ENCODE assay signal across 1 cellular context in genomic region chr1:179002552-179003345, GRCh38.
TF ChIP-seq lines count a peak whose summit lies in the region.

No MANE protein-coding gene starts in this region.

TF ChIP-seq in HepG2, 621 proteins besides CTCF, POLR2A, EP300 and RAD21 (continued from another document and continues in another):
- TF ChIP-seq ZNF441 (CRISPR knock-in tag; IDR thresholded peaks at IDR 0.05; ENCODE audit: borderline replicate concordance) (0 out of 2 replicates have a peak, but pooled peaks have one; percentile 18), ZNF260 (CRISPR knock-in tag; IDR thresholded peaks at IDR 0.05; ENCODE audit: borderline replicate concordance, low read depth) (no peak), SMC3 (IDR thresholded peaks at IDR 0.05; ENCODE audit: low read length) (peak; percentile 89), GATAD1 (CRISPR knock-in tag; IDR thresholded peaks at IDR 0.05) (0 out of 2 replicates have a peak, but pooled peaks have one; percentile 34), ZNF766 (CRISPR knock-in tag; IDR thresholded peaks at IDR 0.05; ENCODE audit: borderline replicate concordance) (no peak), NFYB (CRISPR knock-in tag; IDR thresholded peaks at IDR 0.05) (peak; percentile 13; the same call in 1 of the 2 replicates), STAG1 (CRISPR knock-in tag; IDR thresholded peaks at IDR 0.05) (peak; percentile 97), THAP11 (CRISPR knock-in tag; IDR thresholded peaks at IDR 0.05) (peak; percentile 17; the same call in 1 of the 2 replicates), BHLHE40 (IDR thresholded peaks at IDR 0.05; ENCODE audit: low read length) (0 out of 2 replicates have a peak, but pooled peaks have one; percentile 7), ZNF703 (CRISPR knock-in tag; IDR thresholded peaks at IDR 0.05; ENCODE audit: borderline replicate concordance) (peak; percentile 61; the same call in 1 of the 2 replicates), ZNF512B (CRISPR knock-in tag; IDR thresholded peaks at IDR 0.05; ENCODE audit: borderline replicate concordance) (0 out of 2 replicates have a peak, but pooled peaks have one; percentile 19), PHF21A (CRISPR knock-in tag; IDR thresholded peaks at IDR 0.05) (peak; percentile 48; the same call in 1 of the 2 replicates), RXRA (CRISPR knock-in tag; IDR thresholded peaks at IDR 0.05) (peak; percentile 55), CBX2 (IDR thresholded peaks at IDR 0.05; ENCODE audit: low read depth, low read length) (no peak), CBX2 (CRISPR knock-in tag; IDR thresholded peaks at IDR 0.05; ENCODE audit: low read depth) (no peak), ZSCAN31 (CRISPR knock-in tag; IDR thresholded peaks at IDR 0.05; ENCODE audit: low read depth) (no peak), HINFP (CRISPR knock-in tag; IDR thresholded peaks at IDR 0.05; ENCODE audit: low read depth) (no peak), HCFC1 (IDR thresholded peaks at IDR 0.05; ENCODE audit: low read depth, low read length) (no peak), ZNF546 (CRISPR knock-in tag; conservative IDR thresholded peaks at IDR 0.05) (0 out of 2 replicates have a peak, but pooled peaks have one; percentile 44), NR2F6 (IDR thresholded peaks at IDR 0.05) (peak; percentile 39; the same call in 1 of the 2 replicates), NR2F6 (CRISPR knock-in tag; IDR thresholded peaks at IDR 0.05) (peak; percentile 54; the same call in 1 of the 2 replicates), FOXC1 (CRISPR knock-in tag; IDR thresholded peaks at IDR 0.05; ENCODE audit: borderline replicate concordance) (peak; percentile 74; the same call in 1 of the 2 replicates), NR2F1 (CRISPR knock-in tag; IDR thresholded peaks at IDR 0.05) (peak in 1 of 2 experiments; percentile 42; a peak in 1 of 4 replicates), ARID2 (CRISPR knock-in tag; IDR thresholded peaks at IDR 0.05; ENCODE audit: borderline replicate concordance) (0 out of 2 replicates have a peak, but pooled peaks have one; percentile 50), ZNF576 (CRISPR knock-in tag; IDR thresholded peaks at IDR 0.05) (peak; percentile 61; the same call in 1 of the 2 replicates), ZSCAN9 (CRISPR knock-in tag; IDR thresholded peaks at IDR 0.05; ENCODE audit: borderline replicate concordance) (peak; percentile 43; the same call in 1 of the 2 replicates), ZNF605 (CRISPR knock-in tag; IDR thresholded peaks at IDR 0.05) (0 out of 2 replicates have a peak, but pooled peaks have one; percentile 37), ZNF615 (CRISPR knock-in tag; IDR thresholded peaks at IDR 0.05; ENCODE audit: borderline replicate concordance) (no peak), KAT2B (IDR thresholded peaks at IDR 0.05; ENCODE audit: borderline replicate concordance, low read depth, low read length) (no peak), BRF2 (CRISPR knock-in tag; IDR thresholded peaks at IDR 0.05) (peak; percentile 40; the same call in 1 of the 2 replicates), KLF16 (CRISPR knock-in tag; IDR thresholded peaks at IDR 0.05) (0 out of 4 replicates have a peak, but pooled peaks of 1 of the 2 experiments have one; percentile 42), PHF8 (CRISPR knock-in tag; IDR thresholded peaks at IDR 0.05) (no peak; the same call in 1 of the 2 replicates), ARNTL (CRISPR knock-in tag; IDR thresholded peaks at IDR 0.05) (peak; percentile 31; the same call in 1 of the 2 replicates), ZNF629 (CRISPR knock-in tag; conservative IDR thresholded peaks at IDR 0.05) (peak; percentile 37; the same call in 1 of the 2 replicates), SAP130 (CRISPR knock-in tag; IDR thresholded peaks at IDR 0.05; ENCODE audit: low read depth) (peak; percentile 48; the same call in 1 of the 2 replicates), MED1 (CRISPR knock-in tag; IDR thresholded peaks at IDR 0.05) (0 out of 2 replicates have a peak, but pooled peaks have one; percentile 16), HOXA5 (CRISPR knock-in tag; IDR thresholded peaks at IDR 0.05) (no peak), GABPB1 (CRISPR knock-in tag; IDR thresholded peaks at IDR 0.05) (peak; percentile 22; the same call in 1 of the 2 replicates), ZNF7 (CRISPR knock-in tag; IDR thresholded peaks at IDR 0.05) (no peak), KLF6 (CRISPR knock-in tag; IDR thresholded peaks at IDR 0.05) (0 out of 2 replicates have a peak, but pooled peaks have one; percentile 14), KLF15 (CRISPR knock-in tag; IDR thresholded peaks at IDR 0.05; ENCODE audit: borderline replicate concordance) (no peak), ZBTB7B (CRISPR knock-in tag; IDR thresholded peaks at IDR 0.05) (peak; percentile 93), ARHGAP35 (CRISPR knock-in tag; IDR thresholded peaks at IDR 0.05; ENCODE audit: borderline replicate concordance) (0 out of 2 replicates have a peak, but pooled peaks have one; percentile 34), ZFX (CRISPR knock-in tag; IDR thresholded peaks at IDR 0.05; ENCODE audit: low read depth) (peak; percentile 72)
- TF ChIP-seq, protein P1, sequence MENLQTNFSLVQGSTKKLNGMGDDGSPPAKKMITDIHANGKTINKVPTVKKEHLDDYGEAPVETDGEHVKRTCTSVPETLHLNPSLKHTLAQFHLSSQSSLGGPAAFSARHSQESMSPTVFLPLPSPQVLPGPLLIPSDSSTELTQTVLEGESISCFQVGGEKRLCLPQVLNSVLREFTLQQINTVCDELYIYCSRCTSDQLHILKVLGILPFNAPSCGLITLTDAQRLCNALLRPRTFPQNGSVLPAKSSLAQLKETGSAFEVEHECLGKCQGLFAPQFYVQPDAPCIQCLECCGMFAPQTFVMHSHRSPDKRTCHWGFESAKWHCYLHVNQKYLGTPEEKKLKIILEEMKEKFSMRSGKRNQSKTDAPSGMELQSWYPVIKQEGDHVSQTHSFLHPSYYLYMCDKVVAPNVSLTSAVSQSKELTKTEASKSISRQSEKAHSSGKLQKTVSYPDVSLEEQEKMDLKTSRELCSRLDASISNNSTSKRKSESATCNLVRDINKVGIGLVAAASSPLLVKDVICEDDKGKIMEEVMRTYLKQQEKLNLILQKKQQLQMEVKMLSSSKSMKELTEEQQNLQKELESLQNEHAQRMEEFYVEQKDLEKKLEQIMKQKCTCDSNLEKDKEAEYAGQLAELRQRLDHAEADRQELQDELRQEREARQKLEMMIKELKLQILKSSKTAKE (CRISPR knock-in tag; IDR thresholded peaks at IDR 0.05; ENCODE audit: borderline replicate concordance), result no peak
- TF ChIP-seq, protein P2, sequence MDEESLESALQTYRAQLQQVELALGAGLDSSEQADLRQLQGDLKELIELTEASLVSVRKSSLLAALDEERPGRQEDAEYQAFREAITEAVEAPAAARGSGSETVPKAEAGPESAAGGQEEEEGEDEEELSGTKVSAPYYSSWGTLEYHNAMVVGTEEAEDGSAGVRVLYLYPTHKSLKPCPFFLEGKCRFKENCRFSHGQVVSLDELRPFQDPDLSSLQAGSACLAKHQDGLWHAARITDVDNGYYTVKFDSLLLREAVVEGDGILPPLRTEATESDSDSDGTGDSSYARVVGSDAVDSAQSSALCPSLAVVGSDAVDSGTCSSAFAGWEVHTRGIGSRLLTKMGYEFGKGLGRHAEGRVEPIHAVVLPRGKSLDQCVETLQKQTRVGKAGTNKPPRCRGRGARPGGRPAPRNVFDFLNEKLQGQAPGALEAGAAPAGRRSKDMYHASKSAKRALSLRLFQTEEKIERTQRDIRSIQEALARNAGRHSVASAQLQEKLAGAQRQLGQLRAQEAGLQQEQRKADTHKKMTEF (CRISPR knock-in tag; IDR thresholded peaks at IDR 0.05), result peak; percentile 44; the same call in 1 of the 2 replicates
- TF ChIP-seq, protein P3, sequence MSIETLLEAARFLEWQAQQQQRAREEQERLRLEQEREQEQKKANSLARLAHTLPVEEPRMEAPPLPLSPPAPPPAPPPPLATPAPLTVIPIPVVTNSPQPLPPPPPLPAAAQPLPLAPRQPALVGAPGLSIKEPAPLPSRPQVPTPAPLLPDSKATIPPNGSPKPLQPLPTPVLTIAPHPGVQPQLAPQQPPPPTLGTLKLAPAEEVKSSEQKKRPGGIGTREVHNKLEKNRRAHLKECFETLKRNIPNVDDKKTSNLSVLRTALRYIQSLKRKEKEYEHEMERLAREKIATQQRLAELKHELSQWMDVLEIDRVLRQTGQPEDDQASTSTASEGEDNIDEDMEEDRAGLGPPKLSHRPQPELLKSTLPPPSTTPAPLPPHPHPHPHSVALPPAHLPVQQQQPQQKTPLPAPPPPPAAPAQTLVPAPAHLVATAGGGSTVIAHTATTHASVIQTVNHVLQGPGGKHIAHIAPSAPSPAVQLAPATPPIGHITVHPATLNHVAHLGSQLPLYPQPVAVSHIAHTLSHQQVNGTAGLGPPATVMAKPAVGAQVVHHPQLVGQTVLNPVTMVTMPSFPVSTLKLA (IDR thresholded peaks at IDR 0.05), result 0 out of 2 replicates have a peak, but pooled peaks have one; percentile 6
- TF ChIP-seq, protein P4, sequence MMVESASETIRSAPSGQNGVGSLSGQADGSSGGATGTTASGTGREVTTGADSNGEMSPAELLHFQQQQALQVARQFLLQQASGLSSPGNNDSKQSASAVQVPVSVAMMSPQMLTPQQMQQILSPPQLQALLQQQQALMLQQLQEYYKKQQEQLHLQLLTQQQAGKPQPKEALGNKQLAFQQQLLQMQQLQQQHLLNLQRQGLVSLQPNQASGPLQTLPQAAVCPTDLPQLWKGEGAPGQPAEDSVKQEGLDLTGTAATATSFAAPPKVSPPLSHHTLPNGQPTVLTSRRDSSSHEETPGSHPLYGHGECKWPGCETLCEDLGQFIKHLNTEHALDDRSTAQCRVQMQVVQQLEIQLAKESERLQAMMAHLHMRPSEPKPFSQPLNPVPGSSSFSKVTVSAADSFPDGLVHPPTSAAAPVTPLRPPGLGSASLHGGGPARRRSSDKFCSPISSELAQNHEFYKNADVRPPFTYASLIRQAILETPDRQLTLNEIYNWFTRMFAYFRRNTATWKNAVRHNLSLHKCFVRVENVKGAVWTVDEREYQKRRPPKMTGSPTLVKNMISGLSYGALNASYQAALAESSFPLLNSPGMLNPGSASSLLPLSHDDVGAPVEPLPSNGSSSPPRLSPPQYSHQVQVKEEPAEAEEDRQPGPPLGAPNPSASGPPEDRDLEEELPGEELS (CRISPR knock-in tag; IDR thresholded peaks at IDR 0.05), result peak; percentile 11; the same call in 1 of the 2 replicates
- TF ChIP-seq, protein P5, sequence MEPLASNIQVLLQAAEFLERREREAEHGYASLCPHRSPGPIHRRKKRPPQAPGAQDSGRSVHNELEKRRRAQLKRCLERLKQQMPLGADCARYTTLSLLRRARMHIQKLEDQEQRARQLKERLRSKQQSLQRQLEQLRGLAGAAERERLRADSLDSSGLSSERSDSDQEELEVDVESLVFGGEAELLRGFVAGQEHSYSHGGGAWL (CRISPR knock-in tag; IDR thresholded peaks at IDR 0.05), result no peak
- TF ChIP-seq, protein P6, sequence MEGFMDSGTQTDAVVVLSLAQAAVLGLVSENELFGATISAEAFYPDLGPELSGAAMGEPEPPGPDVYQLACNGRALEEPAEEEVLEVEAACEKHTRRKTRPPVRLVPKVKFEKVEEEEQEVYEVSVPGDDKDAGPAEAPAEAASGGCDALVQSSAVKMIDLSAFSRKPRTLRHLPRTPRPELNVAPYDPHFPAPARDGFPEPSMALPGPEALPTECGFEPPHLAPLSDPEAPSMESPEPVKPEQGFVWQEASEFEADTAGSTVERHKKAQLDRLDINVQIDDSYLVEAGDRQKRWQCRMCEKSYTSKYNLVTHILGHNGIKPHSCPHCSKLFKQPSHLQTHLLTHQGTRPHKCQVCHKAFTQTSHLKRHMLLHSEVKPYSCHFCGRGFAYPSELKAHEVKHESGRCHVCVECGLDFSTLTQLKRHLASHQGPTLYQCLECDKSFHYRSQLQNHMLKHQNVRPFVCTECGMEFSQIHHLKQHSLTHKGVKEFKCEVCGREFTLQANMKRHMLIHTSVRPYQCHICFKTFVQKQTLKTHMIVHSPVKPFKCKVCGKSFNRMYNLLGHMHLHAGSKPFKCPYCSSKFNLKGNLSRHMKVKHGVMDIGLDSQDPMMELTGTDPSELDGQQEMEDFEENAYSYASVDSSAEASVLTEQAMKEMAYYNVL (CRISPR knock-in tag; IDR thresholded peaks at IDR 0.05; ENCODE audit: borderline replicate concordance), result 0 out of 2 replicates have a peak, but pooled peaks have one; percentile 38
